1 cellular context compared by ENCODE assay signal in the genomic region with DNA sequence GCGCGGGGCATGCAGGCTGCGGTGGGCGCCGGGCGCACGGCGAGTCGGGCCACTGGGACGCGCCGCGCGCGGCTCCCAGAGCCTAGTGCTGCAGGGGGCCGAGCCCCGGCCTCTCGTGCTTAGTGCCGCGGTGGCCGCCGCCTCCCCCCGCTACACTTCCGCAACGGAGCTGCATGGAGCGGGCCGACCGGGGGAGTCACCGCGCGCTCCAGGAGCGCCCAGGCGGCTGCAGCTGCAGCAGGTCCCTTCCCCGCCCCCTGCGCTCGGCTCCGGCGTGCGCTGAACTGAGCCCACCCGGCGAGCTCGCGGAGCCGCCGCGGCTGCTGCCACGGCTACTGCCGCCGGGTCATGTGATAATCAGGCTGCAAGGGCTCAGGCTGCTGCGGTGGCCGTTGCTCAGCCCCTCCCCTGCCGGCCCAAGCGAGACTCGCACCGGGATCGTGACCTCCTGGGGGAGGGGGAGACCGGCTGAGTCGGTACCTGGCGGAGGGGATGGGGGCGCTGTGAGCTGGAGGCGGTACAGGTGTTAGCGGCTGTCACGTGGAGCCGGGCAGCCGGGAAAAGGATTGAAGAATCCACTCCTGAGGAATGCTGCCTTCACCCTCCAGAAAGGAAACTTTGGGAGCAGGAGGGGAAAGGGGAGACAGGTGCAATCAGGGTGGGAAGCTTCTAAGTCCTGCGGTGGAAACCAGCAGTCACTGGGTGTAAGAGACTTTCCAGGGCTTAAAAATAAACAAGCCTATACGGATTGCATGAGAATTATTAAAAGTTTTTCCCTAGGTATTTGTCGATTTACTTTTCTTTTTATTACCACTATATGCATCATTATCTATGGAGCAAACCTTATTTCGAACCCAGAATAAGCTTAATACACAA.
TF ChIP-seq lines count a peak whose summit lies in the region.

A gene with protein sequence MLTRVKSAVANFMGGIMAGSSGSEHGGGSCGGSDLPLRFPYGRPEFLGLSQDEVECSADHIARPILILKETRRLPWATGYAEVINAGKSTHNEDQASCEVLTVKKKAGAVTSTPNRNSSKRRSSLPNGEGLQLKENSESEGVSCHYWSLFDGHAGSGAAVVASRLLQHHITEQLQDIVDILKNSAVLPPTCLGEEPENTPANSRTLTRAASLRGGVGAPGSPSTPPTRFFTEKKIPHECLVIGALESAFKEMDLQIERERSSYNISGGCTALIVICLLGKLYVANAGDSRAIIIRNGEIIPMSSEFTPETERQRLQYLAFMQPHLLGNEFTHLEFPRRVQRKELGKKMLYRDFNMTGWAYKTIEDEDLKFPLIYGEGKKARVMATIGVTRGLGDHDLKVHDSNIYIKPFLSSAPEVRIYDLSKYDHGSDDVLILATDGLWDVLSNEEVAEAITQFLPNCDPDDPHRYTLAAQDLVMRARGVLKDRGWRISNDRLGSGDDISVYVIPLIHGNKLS (minus strand): TSS at position 352 of the 876 bp plus-strand sequence. CDS start 414 bp downstream, outside the sequence.

TF ChIP-seq in HepG2, 621 proteins besides CTCF, POLR2A, EP300 and RAD21 (continued from another document and continues in another):
- TF ChIP-seq, protein P1, sequence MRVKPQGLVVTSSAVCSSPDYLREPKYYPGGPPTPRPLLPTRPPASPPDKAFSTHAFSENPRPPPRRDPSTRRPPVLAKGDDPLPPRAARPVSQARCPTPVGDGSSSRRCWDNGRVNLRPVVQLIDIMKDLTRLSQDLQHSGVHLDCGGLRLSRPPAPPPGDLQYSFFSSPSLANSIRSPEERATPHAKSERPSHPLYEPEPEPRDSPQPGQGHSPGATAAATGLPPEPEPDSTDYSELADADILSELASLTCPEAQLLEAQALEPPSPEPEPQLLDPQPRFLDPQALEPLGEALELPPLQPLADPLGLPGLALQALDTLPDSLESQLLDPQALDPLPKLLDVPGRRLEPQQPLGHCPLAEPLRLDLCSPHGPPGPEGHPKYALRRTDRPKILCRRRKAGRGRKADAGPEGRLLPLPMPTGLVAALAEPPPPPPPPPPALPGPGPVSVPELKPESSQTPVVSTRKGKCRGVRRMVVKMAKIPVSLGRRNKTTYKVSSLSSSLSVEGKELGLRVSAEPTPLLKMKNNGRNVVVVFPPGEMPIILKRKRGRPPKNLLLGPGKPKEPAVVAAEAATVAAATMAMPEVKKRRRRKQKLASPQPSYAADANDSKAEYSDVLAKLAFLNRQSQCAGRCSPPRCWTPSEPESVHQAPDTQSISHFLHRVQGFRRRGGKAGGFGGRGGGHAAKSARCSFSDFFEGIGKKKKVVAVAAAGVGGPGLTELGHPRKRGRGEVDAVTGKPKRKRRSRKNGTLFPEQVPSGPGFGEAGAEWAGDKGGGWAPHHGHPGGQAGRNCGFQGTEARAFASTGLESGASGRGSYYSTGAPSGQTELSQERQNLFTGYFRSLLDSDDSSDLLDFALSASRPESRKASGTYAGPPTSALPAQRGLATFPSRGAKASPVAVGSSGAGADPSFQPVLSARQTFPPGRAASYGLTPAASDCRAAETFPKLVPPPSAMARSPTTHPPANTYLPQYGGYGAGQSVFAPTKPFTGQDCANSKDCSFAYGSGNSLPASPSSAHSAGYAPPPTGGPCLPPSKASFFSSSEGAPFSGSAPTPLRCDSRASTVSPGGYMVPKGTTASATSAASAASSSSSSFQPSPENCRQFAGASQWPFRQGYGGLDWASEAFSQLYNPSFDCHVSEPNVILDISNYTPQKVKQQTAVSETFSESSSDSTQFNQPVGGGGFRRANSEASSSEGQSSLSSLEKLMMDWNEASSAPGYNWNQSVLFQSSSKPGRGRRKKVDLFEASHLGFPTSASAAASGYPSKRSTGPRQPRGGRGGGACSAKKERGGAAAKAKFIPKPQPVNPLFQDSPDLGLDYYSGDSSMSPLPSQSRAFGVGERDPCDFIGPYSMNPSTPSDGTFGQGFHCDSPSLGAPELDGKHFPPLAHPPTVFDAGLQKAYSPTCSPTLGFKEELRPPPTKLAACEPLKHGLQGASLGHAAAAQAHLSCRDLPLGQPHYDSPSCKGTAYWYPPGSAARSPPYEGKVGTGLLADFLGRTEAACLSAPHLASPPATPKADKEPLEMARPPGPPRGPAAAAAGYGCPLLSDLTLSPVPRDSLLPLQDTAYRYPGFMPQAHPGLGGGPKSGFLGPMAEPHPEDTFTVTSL (CRISPR knock-in tag; IDR thresholded peaks at IDR 0.05; ENCODE audit: borderline replicate concordance) = peak; percentile 64; the same call in 1 of the 2 replicates
- TF ChIP-seq ZNF143 (CRISPR knock-in tag; IDR thresholded peaks at IDR 0.05) (peak; percentile 65; the same call in 1 of the 2 replicates), ZFY (CRISPR knock-in tag; IDR thresholded peaks at IDR 0.05) (peak; percentile 61; the same call in 1 of the 2 replicates), SRSF9 (IDR thresholded peaks at IDR 0.05; ENCODE audit: borderline replicate concordance, insufficient read depth, low read depth, low read length, poor library complexity, severe bottlenecking) (no peak), STAG1 (CRISPR knock-in tag; IDR thresholded peaks at IDR 0.05) (peak; percentile 84), TCF7L2 (IDR thresholded peaks at IDR 0.05; ENCODE audit: low read depth, low read length) (no peak), NFE2L1 (CRISPR knock-in tag; IDR thresholded peaks at IDR 0.05; ENCODE audit: borderline replicate concordance) (no peak), CBX2 (IDR thresholded peaks at IDR 0.05; ENCODE audit: low read depth, low read length) (no peak), CBX2 (CRISPR knock-in tag; IDR thresholded peaks at IDR 0.05; ENCODE audit: low read depth) (no peak), MYNN (CRISPR knock-in tag; IDR thresholded peaks at IDR 0.05; ENCODE audit: low read depth) (no peak), ZNF121 (CRISPR knock-in tag; IDR thresholded peaks at IDR 0.05) (no peak; the same call in 1 of the 2 replicates), TGIF2 (CRISPR knock-in tag; IDR thresholded peaks at IDR 0.05) (peak; percentile 47; the same call in 1 of the 2 replicates), ADNP (CRISPR knock-in tag; IDR thresholded peaks at IDR 0.05) (no peak), TBL1XR1 (IDR thresholded peaks at IDR 0.05; ENCODE audit: borderline replicate concordance, low read length, partially characterized antibody) (no peak), ERF (CRISPR knock-in tag; IDR thresholded peaks at IDR 0.05) (peak; percentile 85), ZNF780A (CRISPR knock-in tag; IDR thresholded peaks at IDR 0.05) (0 out of 2 replicates have a peak, but pooled peaks have one; percentile 54), ZNF607 (CRISPR knock-in tag; IDR thresholded peaks at IDR 0.05; ENCODE audit: borderline replicate concordance) (peak; percentile 65), CCAR2 (optimal IDR thresholded peaks at IDR 0.05; ENCODE audit: low read depth, low read length) (no peak), ETV5 (CRISPR knock-in tag; IDR thresholded peaks at IDR 0.05; ENCODE audit: borderline replicate concordance) (peak; percentile 70; the same call in 1 of the 2 replicates), ZNF253 (CRISPR knock-in tag; IDR thresholded peaks at IDR 0.05; ENCODE audit: borderline replicate concordance) (no peak), RFX3 (CRISPR knock-in tag; IDR thresholded peaks at IDR 0.05) (peak; percentile 34; the same call in 1 of the 2 replicates), ZNF234 (CRISPR knock-in tag; conservative IDR thresholded peaks at IDR 0.05) (no peak), NRL (CRISPR knock-in tag; IDR thresholded peaks at IDR 0.05; ENCODE audit: borderline replicate concordance) (0 out of 2 replicates have a peak, but pooled peaks have one; percentile 38), NCOA2 (CRISPR knock-in tag; IDR thresholded peaks at IDR 0.05) (peak; percentile 77), KDM5A (IDR thresholded peaks at IDR 0.05; ENCODE audit: borderline replicate concordance, low read length) (no peak), ZFP36L1 (CRISPR knock-in tag; IDR thresholded peaks at IDR 0.05) (peak; percentile 86; the same call in 1 of the 2 replicates)
- TF ChIP-seq, protein P2, sequence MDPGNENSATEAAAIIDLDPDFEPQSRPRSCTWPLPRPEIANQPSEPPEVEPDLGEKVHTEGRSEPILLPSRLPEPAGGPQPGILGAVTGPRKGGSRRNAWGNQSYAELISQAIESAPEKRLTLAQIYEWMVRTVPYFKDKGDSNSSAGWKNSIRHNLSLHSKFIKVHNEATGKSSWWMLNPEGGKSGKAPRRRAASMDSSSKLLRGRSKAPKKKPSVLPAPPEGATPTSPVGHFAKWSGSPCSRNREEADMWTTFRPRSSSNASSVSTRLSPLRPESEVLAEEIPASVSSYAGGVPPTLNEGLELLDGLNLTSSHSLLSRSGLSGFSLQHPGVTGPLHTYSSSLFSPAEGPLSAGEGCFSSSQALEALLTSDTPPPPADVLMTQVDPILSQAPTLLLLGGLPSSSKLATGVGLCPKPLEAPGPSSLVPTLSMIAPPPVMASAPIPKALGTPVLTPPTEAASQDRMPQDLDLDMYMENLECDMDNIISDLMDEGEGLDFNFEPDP (CRISPR knock-in tag; conservative IDR thresholded peaks at IDR 0.05) = no peak
- TF ChIP-seq, protein P3, sequence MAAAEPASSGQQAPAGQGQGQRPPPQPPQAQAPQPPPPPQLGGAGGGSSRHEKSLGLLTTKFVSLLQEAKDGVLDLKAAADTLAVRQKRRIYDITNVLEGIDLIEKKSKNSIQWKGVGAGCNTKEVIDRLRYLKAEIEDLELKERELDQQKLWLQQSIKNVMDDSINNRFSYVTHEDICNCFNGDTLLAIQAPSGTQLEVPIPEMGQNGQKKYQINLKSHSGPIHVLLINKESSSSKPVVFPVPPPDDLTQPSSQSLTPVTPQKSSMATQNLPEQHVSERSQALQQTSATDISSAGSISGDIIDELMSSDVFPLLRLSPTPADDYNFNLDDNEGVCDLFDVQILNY (CRISPR knock-in tag; conservative IDR thresholded peaks at IDR 0.05) = no peak
- TF ChIP-seq, protein P4, sequence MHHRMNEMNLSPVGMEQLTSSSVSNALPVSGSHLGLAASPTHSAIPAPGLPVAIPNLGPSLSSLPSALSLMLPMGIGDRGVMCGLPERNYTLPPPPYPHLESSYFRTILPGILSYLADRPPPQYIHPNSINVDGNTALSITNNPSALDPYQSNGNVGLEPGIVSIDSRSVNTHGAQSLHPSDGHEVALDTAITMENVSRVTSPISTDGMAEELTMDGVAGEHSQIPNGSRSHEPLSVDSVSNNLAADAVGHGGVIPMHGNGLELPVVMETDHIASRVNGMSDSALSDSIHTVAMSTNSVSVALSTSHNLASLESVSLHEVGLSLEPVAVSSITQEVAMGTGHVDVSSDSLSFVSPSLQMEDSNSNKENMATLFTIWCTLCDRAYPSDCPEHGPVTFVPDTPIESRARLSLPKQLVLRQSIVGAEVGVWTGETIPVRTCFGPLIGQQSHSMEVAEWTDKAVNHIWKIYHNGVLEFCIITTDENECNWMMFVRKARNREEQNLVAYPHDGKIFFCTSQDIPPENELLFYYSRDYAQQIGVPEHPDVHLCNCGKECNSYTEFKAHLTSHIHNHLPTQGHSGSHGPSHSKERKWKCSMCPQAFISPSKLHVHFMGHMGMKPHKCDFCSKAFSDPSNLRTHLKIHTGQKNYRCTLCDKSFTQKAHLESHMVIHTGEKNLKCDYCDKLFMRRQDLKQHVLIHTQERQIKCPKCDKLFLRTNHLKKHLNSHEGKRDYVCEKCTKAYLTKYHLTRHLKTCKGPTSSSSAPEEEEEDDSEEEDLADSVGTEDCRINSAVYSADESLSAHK (CRISPR knock-in tag; IDR thresholded peaks at IDR 0.05; ENCODE audit: borderline replicate concordance) = no peak
- TF ChIP-seq, protein P5, sequence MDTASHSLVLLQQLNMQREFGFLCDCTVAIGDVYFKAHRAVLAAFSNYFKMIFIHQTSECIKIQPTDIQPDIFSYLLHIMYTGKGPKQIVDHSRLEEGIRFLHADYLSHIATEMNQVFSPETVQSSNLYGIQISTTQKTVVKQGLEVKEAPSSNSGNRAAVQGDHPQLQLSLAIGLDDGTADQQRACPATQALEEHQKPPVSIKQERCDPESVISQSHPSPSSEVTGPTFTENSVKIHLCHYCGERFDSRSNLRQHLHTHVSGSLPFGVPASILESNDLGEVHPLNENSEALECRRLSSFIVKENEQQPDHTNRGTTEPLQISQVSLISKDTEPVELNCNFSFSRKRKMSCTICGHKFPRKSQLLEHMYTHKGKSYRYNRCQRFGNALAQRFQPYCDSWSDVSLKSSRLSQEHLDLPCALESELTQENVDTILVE (CRISPR knock-in tag; IDR thresholded peaks at IDR 0.05) = peak; percentile 97
- TF ChIP-seq, protein P6, sequence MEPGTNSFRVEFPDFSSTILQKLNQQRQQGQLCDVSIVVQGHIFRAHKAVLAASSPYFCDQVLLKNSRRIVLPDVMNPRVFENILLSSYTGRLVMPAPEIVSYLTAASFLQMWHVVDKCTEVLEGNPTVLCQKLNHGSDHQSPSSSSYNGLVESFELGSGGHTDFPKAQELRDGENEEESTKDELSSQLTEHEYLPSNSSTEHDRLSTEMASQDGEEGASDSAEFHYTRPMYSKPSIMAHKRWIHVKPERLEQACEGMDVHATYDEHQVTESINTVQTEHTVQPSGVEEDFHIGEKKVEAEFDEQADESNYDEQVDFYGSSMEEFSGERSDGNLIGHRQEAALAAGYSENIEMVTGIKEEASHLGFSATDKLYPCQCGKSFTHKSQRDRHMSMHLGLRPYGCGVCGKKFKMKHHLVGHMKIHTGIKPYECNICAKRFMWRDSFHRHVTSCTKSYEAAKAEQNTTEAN (CRISPR knock-in tag; conservative IDR thresholded peaks at IDR 0.05) = no peak
- TF ChIP-seq, protein P7, sequence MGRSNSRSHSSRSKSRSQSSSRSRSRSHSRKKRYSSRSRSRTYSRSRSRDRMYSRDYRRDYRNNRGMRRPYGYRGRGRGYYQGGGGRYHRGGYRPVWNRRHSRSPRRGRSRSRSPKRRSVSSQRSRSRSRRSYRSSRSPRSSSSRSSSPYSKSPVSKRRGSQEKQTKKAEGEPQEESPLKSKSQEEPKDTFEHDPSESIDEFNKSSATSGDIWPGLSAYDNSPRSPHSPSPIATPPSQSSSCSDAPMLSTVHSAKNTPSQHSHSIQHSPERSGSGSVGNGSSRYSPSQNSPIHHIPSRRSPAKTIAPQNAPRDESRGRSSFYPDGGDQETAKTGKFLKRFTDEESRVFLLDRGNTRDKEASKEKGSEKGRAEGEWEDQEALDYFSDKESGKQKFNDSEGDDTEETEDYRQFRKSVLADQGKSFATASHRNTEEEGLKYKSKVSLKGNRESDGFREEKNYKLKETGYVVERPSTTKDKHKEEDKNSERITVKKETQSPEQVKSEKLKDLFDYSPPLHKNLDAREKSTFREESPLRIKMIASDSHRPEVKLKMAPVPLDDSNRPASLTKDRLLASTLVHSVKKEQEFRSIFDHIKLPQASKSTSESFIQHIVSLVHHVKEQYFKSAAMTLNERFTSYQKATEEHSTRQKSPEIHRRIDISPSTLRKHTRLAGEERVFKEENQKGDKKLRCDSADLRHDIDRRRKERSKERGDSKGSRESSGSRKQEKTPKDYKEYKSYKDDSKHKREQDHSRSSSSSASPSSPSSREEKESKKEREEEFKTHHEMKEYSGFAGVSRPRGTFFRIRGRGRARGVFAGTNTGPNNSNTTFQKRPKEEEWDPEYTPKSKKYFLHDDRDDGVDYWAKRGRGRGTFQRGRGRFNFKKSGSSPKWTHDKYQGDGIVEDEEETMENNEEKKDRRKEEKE (IDR thresholded peaks at IDR 0.05) = no peak
